In genomic region chr12:42325326-42325775, GRCh38 we compare ENCODE assay signal across 8 cellular contexts. TPM values are rescaled to one million over a fixed set of nuclear protein-coding genes. Genes with fewer than 3 reads are reported as not detected.
A peak's percentile ranks its signal among the peaks of the same experiment; 100 is the strongest.
DNase-seq lines count a peak whose midpoint lies in the region; TF ChIP-seq lines count a peak whose summit lies in the region.

No MANE protein-coding gene starts in this region.

- peak overlapping the region; percentile 100 for H3K27ac Mint-ChIP-seq in Caco-2 (ENCODE audit: unreplicated experiment)

- H3K4me3 ChIP-seq in Caco-2 (ENCODE audit: low read depth, low read length) (peak overlapping the region; percentile 57), Peyer's patch (peak overlapping the region; percentile 58 to 85 (median 76)), esophagus (ENCODE audit: low read depth in 1 of 2, low read length in 2 of 2) (peak overlapping the region; percentile 81 to 97), parathyroid adenoma (ENCODE audit: low read depth, low read length) (peak overlapping the region; percentile 91)

- H3K79me2 ChIP-seq in parathyroid adenoma = peaks cover 24% of the 10 kb centered on the region

- H3K36me3 Mint-ChIP-seq in Caco-2 (ENCODE audit: insufficient read depth, unreplicated experiment) = peaks cover 9% of the 10 kb centered on the region

- DNase-seq in Caco-2 (no peak), Peyer's patch (no peak), DMS79 (lab: John Stamatoyannopoulos, UW) (no peak), NCI-H2081 treated with DMSO at 0.1 percent for 48 hours (lab: John Stamatoyannopoulos, UW) (no peak)
- no peak for DNase-seq in stimulated activated naive CD4-positive, alpha-beta T cell treated with Interleukin-2 at 50 U/mL for 16 hours (lab: John Stamatoyannopoulos, UW)
- no peak for DNase-seq in activated CD4-positive, alpha-beta T cell treated with anti-CD3 and anti-CD28 coated beads, Interleukin-2, amount 50 U/mL, for 4 hours

- TF ChIP-seq POLR2A in Peyer's patch (IDR thresholded peaks at IDR 0.05) = no peak

- no peaks in the 10 kb centered on the region for H3K9me3 Mint-ChIP-seq in Caco-2 (ENCODE audit: unreplicated experiment)

- H3K36me3 ChIP-seq in Caco-2 (ENCODE audit: control insufficient read depth, insufficient read depth, low read length) (no peaks in the 10 kb centered on the region), Peyer's patch (peaks cover 0 to 8% (median 0%) of the 10 kb centered on the region in 3 donors), esophagus (ENCODE audit: control insufficient read depth in 2 of 2, insufficient read depth in 2 of 2, low read length in 1 of 2) (no peaks in the 10 kb centered on the region), parathyroid adenoma (ENCODE audit: control insufficient read depth, insufficient read depth, low read length) (no peaks in the 10 kb centered on the region)

- H3K4me1 ChIP-seq in Caco-2 (peaks cover 18% of the 10 kb centered on the region), Peyer's patch (peaks cover 4 to 13% (median 10%) of the 10 kb centered on the region in 4 donors), esophagus (ENCODE audit: control insufficient read depth in 2 of 2, insufficient read depth in 2 of 2, low read length in 1 of 2) (peaks cover 0 to 2% of the 10 kb centered on the region in 2 donors), parathyroid adenoma (peaks cover 13% of the 10 kb centered on the region)

- 20 to 22% methylated on average over 11 of the region's 11 CpGs for WGBS in esophagus, 2 donors

- intact Hi-C loops in Caco-2 (cut with micrococcal nuclease; ENCODE audit: unreplicated experiment) = no loop called here

- no peaks in the 10 kb centered on the region for H3K27me3 Mint-ChIP-seq in Caco-2 (ENCODE audit: insufficient read depth, unreplicated experiment)

- H3K4me2 ChIP-seq in parathyroid adenoma (ENCODE audit: low read length) = peak overlapping the region; percentile 92

- TF ChIP-seq CTCF in Caco-2 (IDR thresholded peaks at IDR 0.05; ENCODE audit: insufficient read depth in 1 of 2, low read depth in 1 of 2, low read length in 1 of 2, severe bottlenecking in 1 of 2, unreplicated experiment in 1 of 2) (no peak), Peyer's patch (IDR thresholded peaks at IDR 0.05) (no peak), parathyroid adenoma (IDR thresholded peaks at IDR 0.05) (no peak)

- peaks cover 8% of the 10 kb centered on the region for H3K4me1 Mint-ChIP-seq in Caco-2 (ENCODE audit: low read depth, unreplicated experiment)

- peak overlapping the region; percentile 57 for H3K9ac ChIP-seq in parathyroid adenoma

- H3K27ac ChIP-seq in Peyer's patch = peak overlapping the region; percentile 78 to 83 (median 82)
- peak overlapping the region; percentile 87 to 93 for H3K27ac ChIP-seq in esophagus (ENCODE audit: low read depth in 2 of 2, low read length in 1 of 2)
- peak overlapping the region; percentile 77 for H3K27ac ChIP-seq in parathyroid adenoma

- peak overlapping the region; percentile 100 for H3K4me3 Mint-ChIP-seq in Caco-2 (ENCODE audit: unreplicated experiment)

- no peaks in the 10 kb centered on the region for H3K27me3 ChIP-seq in Caco-2 (replicated peaks; ENCODE audit: control insufficient read depth, insufficient read depth, low read length)
- no peaks in the 10 kb centered on the region for H3K27me3 ChIP-seq in Peyer's patch
- H3K27me3 ChIP-seq in esophagus (ENCODE audit: control insufficient read depth in 1 of 2, insufficient read depth in 2 of 2, low read length in 2 of 2) = no peaks in the 10 kb centered on the region
- H3K27me3 ChIP-seq in parathyroid adenoma (ENCODE audit: control insufficient read depth, insufficient read depth, low read length) = no peaks in the 10 kb centered on the region

- CTCF ChIA-PET in Caco-2 (lab: Charles Lee) = interaction anchor here (1.1 kb wide), 1 partner anchor 27 kb away, joined by 3 read pairs; no protein-coding TSS in a partner anchor

- peak overlapping the region; percentile 91 for H2AFZ ChIP-seq in parathyroid adenoma

- BruUV-seq in Caco-2 (replicated peaks; lab: Mats Ljungman, UMichigan) = TSS peak; percentile 75

- POLR2A ChIA-PET in Caco-2 (lab: Charles Lee) = no interaction called here

- no peaks in the 10 kb centered on the region for H3K9me3 ChIP-seq in Caco-2
- no peaks in the 10 kb centered on the region for H3K9me3 ChIP-seq in Peyer's patch
- no peaks in the 10 kb centered on the region for H3K9me3 ChIP-seq in esophagus (ENCODE audit: control insufficient read depth in 2 of 2, insufficient read depth in 1 of 2, low read depth in 1 of 2, low read length in 1 of 2)
- H3K9me3 ChIP-seq in parathyroid adenoma (ENCODE audit: control insufficient read depth, low read length) = no peaks in the 10 kb centered on the region

RNA-seq across cellular contexts. Expression of gene ZCRB1, which starts 0.5 kb away (rescaled TPM):
- total RNA-seq in Caco-2 (2022) = 46.6 and 52.1 TPM in 2 replicates
- 10 to 100 TPM in 3 of 4 donors, 1 to 10 TPM in 1; 9.1 to 18.7 (median 12.2) TPM for total RNA-seq in Peyer's patch
- polyA plus RNA-seq in esophagus = 10 to 100 TPM; 19.1 to 23.9 TPM

RNA-seq across cellular contexts. Expression of gene PPHLN1, which starts 0.6 kb away (rescaled TPM):
- 83.7 and 87.6 TPM in 2 replicates for total RNA-seq in Caco-2 (2022)
- 100 to 1,000 TPM in 1 of 4 donors, 10 to 100 TPM in 3; 63.2 to 175 (median 68.1) TPM for total RNA-seq in Peyer's patch
- 10 to 100 TPM; 15.0 to 27.2 TPM for polyA plus RNA-seq in esophagus
